8 cellular contexts compared by ENCODE assay signal in the genomic region with DNA sequence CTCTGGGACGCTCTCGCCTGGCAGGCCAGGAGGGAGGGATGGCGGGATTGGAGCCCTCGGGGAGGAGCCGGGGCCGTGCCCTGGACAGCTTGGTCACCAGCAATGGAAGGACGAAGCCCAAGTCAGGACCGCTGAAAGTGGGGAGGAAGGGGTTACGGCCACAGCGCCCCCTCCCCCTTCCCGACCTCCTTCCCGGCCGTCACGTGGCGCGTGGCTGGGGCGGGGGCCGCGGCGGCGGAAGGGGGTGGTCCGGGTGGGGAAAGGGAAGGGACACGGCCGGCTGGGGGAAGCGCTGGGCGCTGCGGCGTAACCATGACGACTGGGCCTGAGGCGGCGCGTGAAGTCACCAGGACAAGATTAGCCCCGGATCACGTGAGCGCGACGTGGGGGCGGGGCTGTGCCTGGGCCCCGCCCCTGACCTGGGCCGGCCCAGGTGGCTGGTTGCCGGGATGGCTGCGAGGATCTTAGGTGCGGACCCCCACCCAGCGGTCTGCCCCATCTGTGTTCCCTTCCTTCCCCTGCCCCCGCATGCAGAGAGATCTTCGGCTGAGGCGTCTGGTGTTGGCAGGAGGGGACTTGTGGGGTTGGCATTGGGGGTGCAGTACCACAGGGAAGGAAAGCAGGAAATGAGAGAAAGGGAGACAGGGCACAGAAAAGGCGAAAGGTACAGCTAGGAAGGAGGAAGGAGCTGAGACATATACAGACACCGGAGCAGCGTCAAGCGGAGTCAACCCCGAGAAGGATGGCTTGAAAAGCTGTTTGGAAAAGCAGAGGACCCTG. TPM values are rescaled to one million over a fixed set of nuclear protein-coding genes. Genes with fewer than 3 reads are reported as not detected.
DNase-seq lines count a peak whose midpoint lies in the region; ATAC-seq, FAIRE-seq and TF ChIP-seq lines count a peak whose summit lies in the region.

No MANE protein-coding gene starts in this region.

- peak overlapping the region; percentile 33 for H3K27ac ChIP-seq in HepG2 (ENCODE audit: extremely low read length, insufficient read depth, low read length)

- no peaks in the 10 kb centered on the region for H4K20me1 ChIP-seq in HepG2 (ENCODE audit: insufficient read depth, low read length)

- peak overlapping the region; percentile 63 for H2AFZ ChIP-seq in HepG2 (ENCODE audit: low read length)

- ATAC-seq in HG03432 (IDR thresholded peaks at IDR 0.05; ENCODE audit: unreplicated experiment), result peak; percentile 96
- ATAC-seq in HepG2, result peak; percentile 78

- H3K36me3 ChIP-seq in HepG2 (replicated peaks in 1 of 2; ENCODE audit: control insufficient read depth in 1 of 2, insufficient read depth in 2 of 2, low read length in 2 of 2), result no peaks in the 10 kb centered on the region

- no peaks in the 10 kb centered on the region for H3K9me3 ChIP-seq in HepG2 (ENCODE audit: low read length)

- intact Hi-C loops in HepG2 (cut with micrococcal nuclease; ENCODE audit: unreplicated experiment), result no loop called here

- peak; percentile 66 for FAIRE-seq in HepG2 (lab: Jason Lieb, UNC)

- no TSS peak for BruUV-seq in HepG2 (replicated peaks; lab: Mats Ljungman, UMichigan)

- no peaks in the 10 kb centered on the region; a peak in 1 of 5 replicates for H3K27me3 ChIP-seq in HepG2 (ENCODE audit: control insufficient read depth in 1 of 2, insufficient read depth in 2 of 2, low read length in 2 of 2)

- in situ Hi-C loops in HepG2 (cut with HindIII; ENCODE audit: extremely low pct_ligation_motif_present, low pct_unique_long_range_greater_than_20kb), result no loop called here

- peak; percentile 70 to 73 for DNase-seq in AML-193 (lab: John Stamatoyannopoulos, UW)
- peak; percentile 82 to 91 for DNase-seq in NCI-H524 (lab: John Stamatoyannopoulos, UW)
- peak; percentile 69 to 76 for DNase-seq in activated CD4-positive, alpha-beta T cell treated with anti-CD3 and anti-CD28 coated beads, Interleukin-2, amount 50 U/mL, for 24 hours (ENCODE audit: low read depth in 1 of 2, low spot score in 1 of 2)
- peak; percentile 81 for DNase-seq in dedifferentiated amniotic fluid mesenchymal stem cell (ENCODE audit: extremely low spot score)
- DNase-seq in HepG2 (ENCODE audit: low spot score), result peak; percentile 81
- DNase-seq in stimulated activated CD4-positive, alpha-beta T cell treated with anti-CD3 and anti-CD28 coated beads, Interleukin-2, amount 100 ng/mL, for 4 hours (ENCODE audit: low read depth), result peak; percentile 78

- CTCF ChIA-PET in HepG2 (lab: Yijun Ruan, JAX; ENCODE audit: low intra/inter-chr PET ratio, low total read pairs), result no interaction called here

- POLR2A ChIA-PET in HepG2 (lab: Yijun Ruan, JAX), result interaction anchor here (0.7 to 4.1 kb wide), 10 partner anchors 8 to 313 kb away, joined by 3 to 35 read pairs (median 4); partner anchors contain the start of genes AAAS, CSAD, PRR13 and TARBP2

- H3K9ac ChIP-seq in HepG2 (ENCODE audit: insufficient read depth, low read depth, low read length), result peak overlapping the region; percentile 73

- TF ChIP-seq RAD21 in HepG2 (CRISPR knock-in tag; IDR thresholded peaks at IDR 0.05), result no peak

- peaks cover 51% of the 10 kb centered on the region for H3K4me1 ChIP-seq in HepG2 (ENCODE audit: insufficient read depth, low read length)

- H3K4me3 ChIP-seq in HepG2 (replicated peaks in 1 of 3; ENCODE audit: insufficient read depth in 1 of 3, low read depth in 2 of 3, low read length in 3 of 3), result peak overlapping the region; percentile 64 to 80 (median 75)

- 3% methylated on average over 19 of the region's 52 CpGs for WGBS in HepG2 (ENCODE audit: low lambda C conversion rate)

- TF ChIP-seq EP300 in HepG2 (IDR thresholded peaks at IDR 0.05; ENCODE audit: low read depth in 2 of 2, low read length in 2 of 2) (peak in 1 of 2 experiments; percentile 5; a peak in 1 of 4 replicates), HepG2 (CRISPR knock-in tag; IDR thresholded peaks at IDR 0.05; ENCODE audit: borderline replicate concordance) (no peak)

- TF ChIP-seq CTCF in HepG2 (CRISPR knock-in tag; IDR thresholded peaks at IDR 0.05), result peak; percentile 11

- peak overlapping the region; percentile 100 for H3K4me2 ChIP-seq in HepG2 (ENCODE audit: low read depth, low read length)

- TF ChIP-seq POLR2A in GM19193 (IDR thresholded peaks at IDR 0.05; ENCODE audit: extremely low read depth, insufficient read depth, insufficient read length) (peak; percentile 85), HepG2 (IDR thresholded peaks at IDR 0.05; ENCODE audit: insufficient read depth in 1 of 2, low read depth in 2 of 2, low read length in 2 of 2) (peak; percentile 42 to 72; a peak in 3 of 4 replicates)

- no peaks in the 10 kb centered on the region for H3K79me2 ChIP-seq in HepG2 (ENCODE audit: insufficient read depth, low read length)

RNA-seq across cellular contexts. Expression of gene MAP3K12, which starts 6.2 kb away (rescaled TPM):
- total RNA-seq in HepG2 (2016; rRNA removed; fragmentation: Illumina TruSeq; extraction: Trizol), result 0.13 and 0.20 TPM in 2 replicates
- total RNA-seq in HepG2 (2016; cell fraction: cytosol; rRNA removed; fragmentation: Illumina TruSeq; extraction: Trizol; ENCODE audit: low read depth), result under 0.01 and 0.10 TPM in 2 replicates
- 0.25 and 0.28 TPM in 2 replicates for total RNA-seq in HepG2 (2016; cell fraction: insoluble cytoplasmic fraction; rRNA removed; fragmentation: Illumina TruSeq; extraction: Trizol)
- total RNA-seq in HepG2 (2016; cell fraction: membrane; rRNA removed; fragmentation: Illumina TruSeq; extraction: Trizol), result 0.03 and 0.25 TPM in 2 replicates
- total RNA-seq in HepG2 (2016; cell fraction: nucleus; rRNA removed; fragmentation: Illumina TruSeq; extraction: Trizol), result 0.16 and 0.28 TPM in 2 replicates
- 1.1 and 1.3 TPM in 2 replicates for polyA plus RNA-seq in HepG2 (2011; rRNA removed)
- 0.23 and 0.60 TPM in 2 replicates for polyA plus RNA-seq in HepG2 (2011; cell fraction: cytosol; rRNA removed)
- 5.5 and 6.6 TPM in 2 replicates for polyA plus RNA-seq in HepG2 (2011; cell fraction: nucleus; rRNA removed)
- 1.9 and 2.3 TPM in 2 replicates for polyA plus RNA-seq in HepG2 (2012)
- polyA plus RNA-seq in HepG2 (2016; cell fraction: cytosol; fragmentation: Illumina TruSeq; extraction: Trizol; ENCODE audit: low read depth), result 0.02 TPM in 1 of 2 replicates, not detected in the other
- 0.05 and 0.10 TPM in 2 replicates for polyA plus RNA-seq in HepG2 (2016; cell fraction: insoluble cytoplasmic fraction; fragmentation: Illumina TruSeq; extraction: Trizol; ENCODE audit: low read depth)
- polyA plus RNA-seq in HepG2 (2016; cell fraction: membrane; fragmentation: Illumina TruSeq; extraction: Trizol; ENCODE audit: low read depth), result not detected in 2 replicates
- polyA plus RNA-seq in HepG2 (2016; cell fraction: nucleus; fragmentation: Illumina TruSeq; extraction: Trizol; ENCODE audit: insufficient read depth, low read depth), result 0.34 and 1.5 TPM in 2 replicates
- polyA minus RNA-seq in HepG2 (2011; rRNA and poly(A)+ RNA removed; ENCODE audit: low replicate concordance), result 1.4 and 3.4 TPM in 2 replicates
- 0.26 and 0.49 TPM in 2 replicates for polyA minus RNA-seq in HepG2 (2011; cell fraction: cytosol; rRNA and poly(A)+ RNA removed)
- 1.3 and 1.6 TPM in 2 replicates for polyA minus RNA-seq in HepG2 (2011; cell fraction: nucleus; rRNA and poly(A)+ RNA removed)

RNA-seq across cellular contexts. Expression of gene TARBP2, which starts 8.1 kb away (rescaled TPM):
- total RNA-seq in HepG2 (2016; rRNA removed; fragmentation: Illumina TruSeq; extraction: Trizol), result 39.5 and 55.5 TPM in 2 replicates
- total RNA-seq in HepG2 (2016; cell fraction: cytosol; rRNA removed; fragmentation: Illumina TruSeq; extraction: Trizol; ENCODE audit: low read depth), result 73.3 and 74.5 TPM in 2 replicates
- 37.9 and 54.0 TPM in 2 replicates for total RNA-seq in HepG2 (2016; cell fraction: insoluble cytoplasmic fraction; rRNA removed; fragmentation: Illumina TruSeq; extraction: Trizol)
- 79.2 and 87.3 TPM in 2 replicates for total RNA-seq in HepG2 (2016; cell fraction: membrane; rRNA removed; fragmentation: Illumina TruSeq; extraction: Trizol)
- 45.3 and 52.6 TPM in 2 replicates for total RNA-seq in HepG2 (2016; cell fraction: nucleus; rRNA removed; fragmentation: Illumina TruSeq; extraction: Trizol)
- 47.0 and 49.2 TPM in 2 replicates for polyA plus RNA-seq in HepG2 (2011; rRNA removed)
- polyA plus RNA-seq in HepG2 (2011; cell fraction: cytosol; rRNA removed), result 34.4 and 52.5 TPM in 2 replicates
- polyA plus RNA-seq in HepG2 (2011; cell fraction: nucleus; rRNA removed), result 186 and 198 TPM in 2 replicates
- 22.1 and 25.4 TPM in 2 replicates for polyA plus RNA-seq in HepG2 (2012)
- 64.6 and 72.6 TPM in 2 replicates for polyA plus RNA-seq in HepG2 (2016; cell fraction: cytosol; fragmentation: Illumina TruSeq; extraction: Trizol; ENCODE audit: low read depth)
- polyA plus RNA-seq in HepG2 (2016; cell fraction: insoluble cytoplasmic fraction; fragmentation: Illumina TruSeq; extraction: Trizol; ENCODE audit: low read depth), result 32.5 and 37.2 TPM in 2 replicates
- 60.8 and 63.3 TPM in 2 replicates for polyA plus RNA-seq in HepG2 (2016; cell fraction: membrane; fragmentation: Illumina TruSeq; extraction: Trizol; ENCODE audit: low read depth)
- polyA plus RNA-seq in HepG2 (2016; cell fraction: nucleus; fragmentation: Illumina TruSeq; extraction: Trizol; ENCODE audit: insufficient read depth, low read depth), result 85.1 and 85.5 TPM in 2 replicates
- polyA minus RNA-seq in HepG2 (2011; rRNA and poly(A)+ RNA removed; ENCODE audit: low replicate concordance), result 46.1 and 74.4 TPM in 2 replicates
- polyA minus RNA-seq in HepG2 (2011; cell fraction: cytosol; rRNA and poly(A)+ RNA removed), result 11.2 and 16.6 TPM in 2 replicates
- 46.1 and 50.8 TPM in 2 replicates for polyA minus RNA-seq in HepG2 (2011; cell fraction: nucleus; rRNA and poly(A)+ RNA removed)

RNA-seq across cellular contexts. Expression of gene NPFF, which starts 14.3 kb away (rescaled TPM):
- total RNA-seq in HepG2 (2016; rRNA removed; fragmentation: Illumina TruSeq; extraction: Trizol), result 0.51 TPM in 1 of 2 replicates, not detected in the other
- total RNA-seq in HepG2 (2016; cell fraction: cytosol; rRNA removed; fragmentation: Illumina TruSeq; extraction: Trizol; ENCODE audit: low read depth), result not detected in 2 replicates
- total RNA-seq in HepG2 (2016; cell fraction: insoluble cytoplasmic fraction; rRNA removed; fragmentation: Illumina TruSeq; extraction: Trizol), result 0.56 TPM in 1 of 2 replicates, not detected in the other
- total RNA-seq in HepG2 (2016; cell fraction: membrane; rRNA removed; fragmentation: Illumina TruSeq; extraction: Trizol), result not detected in 2 replicates
- total RNA-seq in HepG2 (2016; cell fraction: nucleus; rRNA removed; fragmentation: Illumina TruSeq; extraction: Trizol), result not detected in 2 replicates
- polyA plus RNA-seq in HepG2 (2011; rRNA removed), result not detected in 2 replicates
- not detected in 2 replicates for polyA plus RNA-seq in HepG2 (2011; cell fraction: cytosol; rRNA removed)
- 0.48 TPM in 1 of 2 replicates, not detected in the other for polyA plus RNA-seq in HepG2 (2011; cell fraction: nucleus; rRNA removed)
- polyA plus RNA-seq in HepG2 (2012), result 0.41 TPM in 1 of 2 replicates, not detected in the other
- polyA plus RNA-seq in HepG2 (2016; cell fraction: cytosol; fragmentation: Illumina TruSeq; extraction: Trizol; ENCODE audit: low read depth), result 0.25 TPM in 1 of 2 replicates, not detected in the other
- not detected in 2 replicates for polyA plus RNA-seq in HepG2 (2016; cell fraction: insoluble cytoplasmic fraction; fragmentation: Illumina TruSeq; extraction: Trizol; ENCODE audit: low read depth)
- not detected in 2 replicates for polyA plus RNA-seq in HepG2 (2016; cell fraction: membrane; fragmentation: Illumina TruSeq; extraction: Trizol; ENCODE audit: low read depth)
- 1.2 TPM in 1 of 2 replicates, not detected in the other for polyA plus RNA-seq in HepG2 (2016; cell fraction: nucleus; fragmentation: Illumina TruSeq; extraction: Trizol; ENCODE audit: insufficient read depth, low read depth)
- polyA minus RNA-seq in HepG2 (2011; rRNA and poly(A)+ RNA removed; ENCODE audit: low replicate concordance), result not detected in 2 replicates
- polyA minus RNA-seq in HepG2 (2011; cell fraction: cytosol; rRNA and poly(A)+ RNA removed), result not detected in 2 replicates
- polyA minus RNA-seq in HepG2 (2011; cell fraction: nucleus; rRNA and poly(A)+ RNA removed), result not detected in 2 replicates

RNA-seq across cellular contexts. Expression of gene PCBP2, which starts 41.1 kb away (rescaled TPM):
- 154 and 265 TPM in 2 replicates for total RNA-seq in HepG2 (2016; rRNA removed; fragmentation: Illumina TruSeq; extraction: Trizol)
- 156 and 172 TPM in 2 replicates for total RNA-seq in HepG2 (2016; cell fraction: cytosol; rRNA removed; fragmentation: Illumina TruSeq; extraction: Trizol; ENCODE audit: low read depth)
- total RNA-seq in HepG2 (2016; cell fraction: insoluble cytoplasmic fraction; rRNA removed; fragmentation: Illumina TruSeq; extraction: Trizol), result 132 and 265 TPM in 2 replicates
- total RNA-seq in HepG2 (2016; cell fraction: membrane; rRNA removed; fragmentation: Illumina TruSeq; extraction: Trizol), result 447 and 497 TPM in 2 replicates
- total RNA-seq in HepG2 (2016; cell fraction: nucleus; rRNA removed; fragmentation: Illumina TruSeq; extraction: Trizol), result 279 and 306 TPM in 2 replicates
- 345 and 390 TPM in 2 replicates for polyA plus RNA-seq in HepG2 (2011; rRNA removed)
- 323 and 364 TPM in 2 replicates for polyA plus RNA-seq in HepG2 (2011; cell fraction: cytosol; rRNA removed)
- polyA plus RNA-seq in HepG2 (2011; cell fraction: nucleus; rRNA removed), result 477 and 513 TPM in 2 replicates
- polyA plus RNA-seq in HepG2 (2012), result 786 and 1,014 TPM in 2 replicates
- 954 and 1,027 TPM in 2 replicates for polyA plus RNA-seq in HepG2 (2016; cell fraction: cytosol; fragmentation: Illumina TruSeq; extraction: Trizol; ENCODE audit: low read depth)
- polyA plus RNA-seq in HepG2 (2016; cell fraction: insoluble cytoplasmic fraction; fragmentation: Illumina TruSeq; extraction: Trizol; ENCODE audit: low read depth), result 599 and 702 TPM in 2 replicates
- 1,162 and 1,386 TPM in 2 replicates for polyA plus RNA-seq in HepG2 (2016; cell fraction: membrane; fragmentation: Illumina TruSeq; extraction: Trizol; ENCODE audit: low read depth)
- polyA plus RNA-seq in HepG2 (2016; cell fraction: nucleus; fragmentation: Illumina TruSeq; extraction: Trizol; ENCODE audit: insufficient read depth, low read depth), result 670 and 689 TPM in 2 replicates
- 709 and 1,043 TPM in 2 replicates for polyA minus RNA-seq in HepG2 (2011; rRNA and poly(A)+ RNA removed; ENCODE audit: low replicate concordance)
- polyA minus RNA-seq in HepG2 (2011; cell fraction: cytosol; rRNA and poly(A)+ RNA removed), result 515 and 646 TPM in 2 replicates
- polyA minus RNA-seq in HepG2 (2011; cell fraction: nucleus; rRNA and poly(A)+ RNA removed), result 549 and 596 TPM in 2 replicates

RNA-seq across cellular contexts. Expression of gene PRR13, which starts 51.5 kb away (rescaled TPM):
- total RNA-seq in HepG2 (2016; rRNA removed; fragmentation: Illumina TruSeq; extraction: Trizol), result 102 and 109 TPM in 2 replicates
- total RNA-seq in HepG2 (2016; cell fraction: cytosol; rRNA removed; fragmentation: Illumina TruSeq; extraction: Trizol; ENCODE audit: low read depth), result 78.3 and 97.6 TPM in 2 replicates
- 99.2 and 114 TPM in 2 replicates for total RNA-seq in HepG2 (2016; cell fraction: insoluble cytoplasmic fraction; rRNA removed; fragmentation: Illumina TruSeq; extraction: Trizol)
- 113 and 134 TPM in 2 replicates for total RNA-seq in HepG2 (2016; cell fraction: membrane; rRNA removed; fragmentation: Illumina TruSeq; extraction: Trizol)
- 37.8 and 46.1 TPM in 2 replicates for total RNA-seq in HepG2 (2016; cell fraction: nucleus; rRNA removed; fragmentation: Illumina TruSeq; extraction: Trizol)
- 65.0 and 70.4 TPM in 2 replicates for polyA plus RNA-seq in HepG2 (2011; rRNA removed)
- 58.7 and 62.8 TPM in 2 replicates for polyA plus RNA-seq in HepG2 (2011; cell fraction: cytosol; rRNA removed)
- 20.0 and 31.0 TPM in 2 replicates for polyA plus RNA-seq in HepG2 (2011; cell fraction: nucleus; rRNA removed)
- 99.5 and 141 TPM in 2 replicates for polyA plus RNA-seq in HepG2 (2012)
- polyA plus RNA-seq in HepG2 (2016; cell fraction: cytosol; fragmentation: Illumina TruSeq; extraction: Trizol; ENCODE audit: low read depth), result 115 and 156 TPM in 2 replicates
- 164 and 180 TPM in 2 replicates for polyA plus RNA-seq in HepG2 (2016; cell fraction: insoluble cytoplasmic fraction; fragmentation: Illumina TruSeq; extraction: Trizol; ENCODE audit: low read depth)
- polyA plus RNA-seq in HepG2 (2016; cell fraction: membrane; fragmentation: Illumina TruSeq; extraction: Trizol; ENCODE audit: low read depth), result 149 and 177 TPM in 2 replicates
- polyA plus RNA-seq in HepG2 (2016; cell fraction: nucleus; fragmentation: Illumina TruSeq; extraction: Trizol; ENCODE audit: insufficient read depth, low read depth), result 113 and 118 TPM in 2 replicates
- 59.9 and 104 TPM in 2 replicates for polyA minus RNA-seq in HepG2 (2011; rRNA and poly(A)+ RNA removed; ENCODE audit: low replicate concordance)
- polyA minus RNA-seq in HepG2 (2011; cell fraction: cytosol; rRNA and poly(A)+ RNA removed), result 20.7 and 32.5 TPM in 2 replicates
- 18.5 and 23.0 TPM in 2 replicates for polyA minus RNA-seq in HepG2 (2011; cell fraction: nucleus; rRNA and poly(A)+ RNA removed)

Comparison
In these comparisons a context has a peak if more than half of its experiments do, and no peak if none do; other contexts are left out.
1. Peak in every context shown above with its lines: DNase-seq, ATAC-seq, H3K4me3 ChIP-seq and H3K27ac ChIP-seq.